ENCODE assay signal across 1 cellular context in the genomic region with DNA sequence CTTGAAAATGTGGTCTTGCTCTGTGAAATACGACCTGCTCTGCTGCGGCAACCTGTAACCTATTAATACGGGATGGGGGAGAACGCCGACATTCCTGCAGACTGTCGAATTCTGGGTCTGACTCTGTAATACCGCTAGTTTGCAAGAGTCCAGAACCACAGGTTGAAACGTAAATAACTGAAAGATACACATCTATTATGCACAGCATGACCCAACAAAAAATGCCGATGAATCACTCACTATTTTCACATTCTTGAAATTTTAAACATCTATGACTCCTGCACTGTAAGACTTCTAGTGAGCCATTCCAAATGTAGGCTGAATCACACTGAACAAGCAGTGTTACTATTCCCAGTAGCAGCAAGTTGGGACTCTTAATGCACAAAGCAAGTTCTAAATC.
TF ChIP-seq lines count a peak whose summit lies in the region.

No MANE protein-coding gene starts in this region.

TF ChIP-seq in A549, 52 proteins besides CTCF, POLR2A, EP300 and RAD21 (continued from another document):
- TF ChIP-seq, protein P1, sequence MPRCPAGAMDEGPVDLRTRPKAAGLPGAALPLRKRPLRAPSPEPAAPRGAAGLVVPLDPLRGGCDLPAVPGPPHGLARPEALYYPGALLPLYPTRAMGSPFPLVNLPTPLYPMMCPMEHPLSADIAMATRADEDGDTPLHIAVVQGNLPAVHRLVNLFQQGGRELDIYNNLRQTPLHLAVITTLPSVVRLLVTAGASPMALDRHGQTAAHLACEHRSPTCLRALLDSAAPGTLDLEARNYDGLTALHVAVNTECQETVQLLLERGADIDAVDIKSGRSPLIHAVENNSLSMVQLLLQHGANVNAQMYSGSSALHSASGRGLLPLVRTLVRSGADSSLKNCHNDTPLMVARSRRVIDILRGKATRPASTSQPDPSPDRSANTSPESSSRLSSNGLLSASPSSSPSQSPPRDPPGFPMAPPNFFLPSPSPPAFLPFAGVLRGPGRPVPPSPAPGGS (IDR thresholded peaks at IDR 0.05), result peak; percentile 46; the same call in 1 of the 3 replicates
- peak in 1 of 2 experiments; percentile 88; a peak in 2 of 4 replicates for TF ChIP-seq CEBPB (IDR thresholded peaks at IDR 0.05)
- peak; percentile 92 for TF ChIP-seq JUNB (IDR thresholded peaks at IDR 0.05)
- TF ChIP-seq NPAS2 (CRISPR knock-in tag; IDR thresholded peaks at IDR 0.05; ENCODE audit: borderline replicate concordance), result no peak
- TF ChIP-seq, protein P2, sequence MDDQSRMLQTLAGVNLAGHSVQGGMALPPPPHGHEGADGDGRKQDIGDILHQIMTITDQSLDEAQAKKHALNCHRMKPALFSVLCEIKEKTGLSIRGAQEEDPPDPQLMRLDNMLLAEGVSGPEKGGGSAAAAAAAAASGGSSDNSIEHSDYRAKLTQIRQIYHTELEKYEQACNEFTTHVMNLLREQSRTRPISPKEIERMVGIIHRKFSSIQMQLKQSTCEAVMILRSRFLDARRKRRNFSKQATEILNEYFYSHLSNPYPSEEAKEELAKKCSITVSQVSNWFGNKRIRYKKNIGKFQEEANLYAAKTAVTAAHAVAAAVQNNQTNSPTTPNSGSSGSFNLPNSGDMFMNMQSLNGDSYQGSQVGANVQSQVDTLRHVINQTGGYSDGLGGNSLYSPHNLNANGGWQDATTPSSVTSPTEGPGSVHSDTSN (IDR thresholded peaks at IDR 0.05), result peak; percentile 51; the same call in 1 of the 2 replicates
- peak; percentile 18; the same call in 2 of the 3 replicates for TF ChIP-seq SMC3 (IDR thresholded peaks at IDR 0.05)
- TF ChIP-seq JUN (IDR thresholded peaks at IDR 0.05), result peak; percentile 76 to 89; a peak in 4 of 5 replicates
